ENCODE assay signal across 22 cellular contexts in the genomic region with DNA sequence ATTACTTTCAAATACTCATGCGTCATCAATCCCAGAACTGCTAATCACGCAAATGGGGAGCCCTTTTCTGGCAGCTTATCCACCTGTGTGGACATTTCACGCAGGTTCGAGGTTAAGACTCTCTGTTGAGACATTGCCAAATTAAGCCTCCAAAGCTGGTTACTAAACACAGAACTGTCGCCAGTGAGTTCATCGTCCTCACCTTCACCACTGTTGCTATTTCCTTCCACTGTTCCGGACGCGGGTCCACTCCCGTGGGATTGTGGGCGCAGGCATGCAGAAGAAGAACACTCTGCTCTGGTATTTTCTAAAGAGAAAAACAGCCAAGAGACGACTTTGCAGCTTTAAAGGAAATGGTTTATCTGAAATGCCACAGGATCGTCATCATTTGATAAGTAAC. TPM values are rescaled to one million over a fixed set of nuclear protein-coding genes. Genes with fewer than 3 reads are reported as not detected.
DNase-seq lines count a peak whose midpoint lies in the region; ATAC-seq, FAIRE-seq and TF ChIP-seq lines count a peak whose summit lies in the region.
"Had no signal": no experiment of that assay in that cellular context is flagged by ENCODE, and none has a peak within 500 bp of the region (broad histone marks: within the 10 kb centered on the region; RNA-seq: fewer than 3 reads in every experiment).

No MANE protein-coding gene starts in this region.

- H3K4me2 ChIP-seq in BLaER1 = peak overlapping the region; percentile 69
- H3K4me2 ChIP-seq: A549 had no signal

- in situ Hi-C loops in G401 (cut with HindIII; ENCODE audit: low sequenced_read_pairs) = no loop called here

- no peaks in the 10 kb centered on the region for H3K9me3 ChIP-seq in BLaER1
- H3K9me3 ChIP-seq in liver (ENCODE audit: control insufficient read depth in 4 of 4, low read length in 3 of 4) = no peaks in the 10 kb centered on the region
- H3K9me3 ChIP-seq: A549, Caco-2 had no signal

- CTCF ChIA-PET in WTC11 (lab: Charles Lee) (no interaction called here), GM10248 (lab: Yijun Ruan, JAX) (interaction anchor here (1.8 kb wide), 1 partner anchor 38 kb away, joined by 5 read pairs; no protein-coding TSS in a partner anchor)

- POLR2A ChIA-PET in WTC11 (lab: Charles Lee) = no interaction called here
- POLR2A ChIA-PET in GM10248 (lab: Yijun Ruan, JAX) = no interaction called here

- peak; percentile 56 for ATAC-seq in left lobe of liver
- no peak for ATAC-seq in WTC11
- no peak for ATAC-seq in GM21723 (IDR thresholded peaks at IDR 0.05; ENCODE audit: unreplicated experiment)
- ATAC-seq: A549; CD8-positive, alpha-beta T cell had no signal

- TF ChIP-seq CTCF in liver (IDR thresholded peaks at IDR 0.05; ENCODE audit: low read depth, low read length, missing input control) (no peak), WTC11 (IDR thresholded peaks at IDR 0.05) (no peak), GM10248 (IDR thresholded peaks at IDR 0.05; ENCODE audit: control extremely low read depth, extremely low read depth, low read depth, missing control alignments) (no peak)

- H3K27ac Mint-ChIP-seq in WTC11 = no peak overlapping the region
- H3K27ac Mint-ChIP-seq: B cell; CD4-positive, alpha-beta T cell; CD8-positive, alpha-beta T cell had no signal

- H3K4me1 ChIP-seq in BLaER1 (peaks cover 20% of the 10 kb centered on the region), liver (ENCODE audit: control insufficient read depth in 4 of 4, insufficient read depth in 4 of 4, low read length in 3 of 4) (peaks cover 3 to 40% (median 38%) of the 10 kb centered on the region in 4 donors)
- H3K4me1 ChIP-seq: A549 had no signal

- no peaks in the 10 kb centered on the region for H3K9me3 Mint-ChIP-seq in WTC11
- H3K9me3 Mint-ChIP-seq: CD4-positive, alpha-beta T cell; CD8-positive, alpha-beta T cell had no signal

- FAIRE-seq in HTR-8/SVneo (lab: Jason Lieb, UNC) = peak; percentile 4
- FAIRE-seq: A549, D721Med, GM12892, GM18507 had no signal

- H3K4me3 Mint-ChIP-seq in WTC11 = no peak overlapping the region
- H3K4me3 Mint-ChIP-seq: B cell; CD4-positive, alpha-beta T cell; CD8-positive, alpha-beta T cell had no signal

- no peaks in the 10 kb centered on the region for H3K4me1 Mint-ChIP-seq in WTC11
- H3K4me1 Mint-ChIP-seq: B cell had no signal

- H3K4me3 ChIP-seq in BLaER1 (no peak overlapping the region), liver (ENCODE audit: low read depth in 1 of 3, low read length in 3 of 3) (no peak overlapping the region)
- H3K4me3 ChIP-seq: A549 had no signal

- H3K36me3 ChIP-seq in BLaER1 (peaks cover 100% of the 10 kb centered on the region), liver (ENCODE audit: control insufficient read depth in 4 of 4, insufficient read depth in 3 of 4, low read depth in 1 of 4, low read length in 3 of 4) (peaks cover 8 to 44% (median 35%) of the 10 kb centered on the region in 4 donors)

- H3K36me3 Mint-ChIP-seq in WTC11 = peaks cover 77% of the 10 kb centered on the region

- 37% methylated on average over 13 of the region's 13 CpGs for WGBS in liver

- H3K9ac ChIP-seq in BLaER1 = no peak overlapping the region
- H3K9ac ChIP-seq in liver (ENCODE audit: low read depth in 1 of 2, low read length in 2 of 2) = peak overlapping the region in 1 of 2 donors; percentile 73

- no peak for DNase-seq in HTR-8/SVneo (ENCODE audit: insufficient read length, low spot score)
- DNase-seq in left lobe of liver (ENCODE audit: low spot score) = peak; percentile 78
- DNase-seq in WTC11 (ENCODE audit: low spot score) = no peak
- DNase-seq in G401 (ENCODE audit: low spot score) = no peak
- DNase-seq in GM10248 (ENCODE audit: extremely low spot score) = no peak
- DNase-seq: AML-193; Caco-2; Calu3; CD4-positive, alpha-beta T cell; CD8-positive, alpha-beta T cell; DMS79 treated with DMSO at 0.1 percent for 48 hours; GDM1 had no signal

- H3K27me3 ChIP-seq in BLaER1 (no peaks in the 10 kb centered on the region), liver (ENCODE audit: control insufficient read depth in 4 of 4, insufficient read depth in 4 of 4, low read length in 3 of 4) (no peaks in the 10 kb centered on the region)

- peaks cover 20% of the 10 kb centered on the region for H4K20me1 ChIP-seq in BLaER1

- H3K27ac ChIP-seq in BLaER1 (no peak overlapping the region), liver (ENCODE audit: low read depth in 1 of 2, low read length in 2 of 2) (peak overlapping the region; percentile 42 to 67)
- H3K27ac ChIP-seq: 22Rv1, A549, C4-2B had no signal

- peak in 1 of 2 donors; percentile 11 for TF ChIP-seq RAD21 in liver (IDR thresholded peaks at IDR 0.05)

- H3K27me3 Mint-ChIP-seq in WTC11 (ENCODE audit: low read depth) = no peaks in the 10 kb centered on the region
- H3K27me3 Mint-ChIP-seq: B cell; CD4-positive, alpha-beta T cell had no signal

TF ChIP-seq in liver, 16 proteins besides CTCF, POLR2A, EP300 and RAD21:
- TF ChIP-seq, protein P1, sequence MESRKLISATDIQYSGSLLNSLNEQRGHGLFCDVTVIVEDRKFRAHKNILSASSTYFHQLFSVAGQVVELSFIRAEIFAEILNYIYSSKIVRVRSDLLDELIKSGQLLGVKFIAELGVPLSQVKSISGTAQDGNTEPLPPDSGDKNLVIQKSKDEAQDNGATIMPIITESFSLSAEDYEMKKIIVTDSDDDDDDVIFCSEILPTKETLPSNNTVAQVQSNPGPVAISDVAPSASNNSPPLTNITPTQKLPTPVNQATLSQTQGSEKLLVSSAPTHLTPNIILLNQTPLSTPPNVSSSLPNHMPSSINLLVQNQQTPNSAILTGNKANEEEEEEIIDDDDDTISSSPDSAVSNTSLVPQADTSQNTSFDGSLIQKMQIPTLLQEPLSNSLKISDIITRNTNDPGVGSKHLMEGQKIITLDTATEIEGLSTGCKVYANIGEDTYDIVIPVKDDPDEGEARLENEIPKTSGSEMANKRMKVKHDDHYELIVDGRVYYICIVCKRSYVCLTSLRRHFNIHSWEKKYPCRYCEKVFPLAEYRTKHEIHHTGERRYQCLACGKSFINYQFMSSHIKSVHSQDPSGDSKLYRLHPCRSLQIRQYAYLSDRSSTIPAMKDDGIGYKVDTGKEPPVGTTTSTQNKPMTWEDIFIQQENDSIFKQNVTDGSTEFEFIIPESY (IDR thresholded peaks at IDR 0.05) = peak; percentile 13
- TF ChIP-seq SP1 (IDR thresholded peaks at IDR 0.05) = peak; percentile 59
- no peak for TF ChIP-seq FOXA2 (IDR thresholded peaks at IDR 0.05)
- TF ChIP-seq RXRA (IDR thresholded peaks at IDR 0.05) = peak; percentile 76 to 78
- TF ChIP-seq FOXA1 (IDR thresholded peaks at IDR 0.05) = no peak
- peak; percentile 47 for TF ChIP-seq HNF4A (conservative IDR thresholded peaks at IDR 0.05)

TF ChIP-seq in WTC11, 78 proteins besides CTCF, POLR2A, EP300 and RAD21 (continues in another document):
- TF ChIP-seq NFATC4 (CRISPR knock-in tag; IDR thresholded peaks at IDR 0.05) (no peak), ATF1 (CRISPR knock-in tag; IDR thresholded peaks at IDR 0.05) (no peak), MYBL2 (CRISPR knock-in tag; IDR thresholded peaks at IDR 0.05) (no peak), ETV6 (CRISPR knock-in tag; IDR thresholded peaks at IDR 0.05) (no peak), NFYB (CRISPR knock-in tag; conservative IDR thresholded peaks at IDR 0.05; ENCODE audit: low read depth) (no peak), NR2C2 (CRISPR knock-in tag; IDR thresholded peaks at IDR 0.05) (no peak)
- TF ChIP-seq, protein P2, sequence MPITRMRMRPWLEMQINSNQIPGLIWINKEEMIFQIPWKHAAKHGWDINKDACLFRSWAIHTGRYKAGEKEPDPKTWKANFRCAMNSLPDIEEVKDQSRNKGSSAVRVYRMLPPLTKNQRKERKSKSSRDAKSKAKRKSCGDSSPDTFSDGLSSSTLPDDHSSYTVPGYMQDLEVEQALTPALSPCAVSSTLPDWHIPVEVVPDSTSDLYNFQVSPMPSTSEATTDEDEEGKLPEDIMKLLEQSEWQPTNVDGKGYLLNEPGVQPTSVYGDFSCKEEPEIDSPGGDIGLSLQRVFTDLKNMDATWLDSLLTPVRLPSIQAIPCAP (CRISPR knock-in tag; IDR thresholded peaks at IDR 0.05) = no peak
- TF ChIP-seq, protein P3, sequence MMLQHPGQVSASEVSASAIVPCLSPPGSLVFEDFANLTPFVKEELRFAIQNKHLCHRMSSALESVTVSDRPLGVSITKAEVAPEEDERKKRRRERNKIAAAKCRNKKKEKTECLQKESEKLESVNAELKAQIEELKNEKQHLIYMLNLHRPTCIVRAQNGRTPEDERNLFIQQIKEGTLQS (CRISPR knock-in tag; conservative IDR thresholded peaks at IDR 0.05) = no peak
- TF ChIP-seq, protein P4, sequence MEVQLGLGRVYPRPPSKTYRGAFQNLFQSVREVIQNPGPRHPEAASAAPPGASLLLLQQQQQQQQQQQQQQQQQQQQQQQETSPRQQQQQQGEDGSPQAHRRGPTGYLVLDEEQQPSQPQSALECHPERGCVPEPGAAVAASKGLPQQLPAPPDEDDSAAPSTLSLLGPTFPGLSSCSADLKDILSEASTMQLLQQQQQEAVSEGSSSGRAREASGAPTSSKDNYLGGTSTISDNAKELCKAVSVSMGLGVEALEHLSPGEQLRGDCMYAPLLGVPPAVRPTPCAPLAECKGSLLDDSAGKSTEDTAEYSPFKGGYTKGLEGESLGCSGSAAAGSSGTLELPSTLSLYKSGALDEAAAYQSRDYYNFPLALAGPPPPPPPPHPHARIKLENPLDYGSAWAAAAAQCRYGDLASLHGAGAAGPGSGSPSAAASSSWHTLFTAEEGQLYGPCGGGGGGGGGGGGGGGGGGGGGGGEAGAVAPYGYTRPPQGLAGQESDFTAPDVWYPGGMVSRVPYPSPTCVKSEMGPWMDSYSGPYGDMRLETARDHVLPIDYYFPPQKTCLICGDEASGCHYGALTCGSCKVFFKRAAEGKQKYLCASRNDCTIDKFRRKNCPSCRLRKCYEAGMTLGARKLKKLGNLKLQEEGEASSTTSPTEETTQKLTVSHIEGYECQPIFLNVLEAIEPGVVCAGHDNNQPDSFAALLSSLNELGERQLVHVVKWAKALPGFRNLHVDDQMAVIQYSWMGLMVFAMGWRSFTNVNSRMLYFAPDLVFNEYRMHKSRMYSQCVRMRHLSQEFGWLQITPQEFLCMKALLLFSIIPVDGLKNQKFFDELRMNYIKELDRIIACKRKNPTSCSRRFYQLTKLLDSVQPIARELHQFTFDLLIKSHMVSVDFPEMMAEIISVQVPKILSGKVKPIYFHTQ (CRISPR knock-in tag; IDR thresholded peaks at IDR 0.05) = no peak

RNA-seq across cellular contexts. Expression of a gene that starts 16.1 kb away (rescaled TPM):
- total RNA-seq in left lobe of liver = 187 TPM
- 100 to 1,000 TPM in 1 of 2 donors, 10 to 100 TPM in 1; 80.2 to 111 TPM for total RNA-seq in liver
- 100 to 1,000 TPM; 161 to 216 TPM for polyA plus RNA-seq in liver
- 180 to 192 TPM (median 185 TPM) in 3 replicates for total RNA-seq in WTC11 (2021)
- total RNA-seq in G401 (2014; rRNA removed; shearing (Covaris generic)) = 88.9 and 113 TPM in 2 replicates

RNA-seq across cellular contexts. Expression of a gene that starts 33.4 kb away (rescaled TPM):
- total RNA-seq in left lobe of liver (15.0 TPM), liver (10 to 100 TPM; 11.3 to 18.7 TPM), WTC11 (2021) (20.6 to 23.1 TPM (median 22.9 TPM) in 3 replicates)
- 10 to 100 TPM in 1 of 2 donors, 1 to 10 TPM in 1; 7.9 to 10.6 TPM for polyA plus RNA-seq in liver
- 6.3 and 12.2 TPM in 2 replicates for total RNA-seq in G401 (2014; rRNA removed; shearing (Covaris generic))
